5 cellular contexts compared by ENCODE assay signal in the genomic region with DNA sequence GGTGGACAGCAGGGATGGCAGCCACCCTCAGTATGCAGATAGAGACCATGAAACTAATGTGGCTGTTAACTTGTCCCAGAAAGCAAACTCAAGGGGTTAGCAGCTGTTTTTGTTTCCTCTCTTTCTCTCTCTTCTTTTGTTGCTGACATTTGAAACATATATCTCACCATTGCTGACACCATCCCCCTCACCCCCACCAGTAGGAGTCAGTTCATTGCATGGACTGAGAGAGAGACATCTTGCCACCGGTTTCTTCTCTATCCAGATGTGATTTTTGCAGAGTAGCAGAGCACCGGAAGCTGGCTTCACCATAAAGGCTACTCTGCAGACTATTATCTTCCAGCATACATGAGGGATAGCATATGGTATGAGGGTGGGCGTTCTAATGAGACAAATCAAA.
"Had no signal": no experiment of that assay in that cellular context is flagged by ENCODE, and none has a peak within 500 bp of the region (broad histone marks: within the 10 kb centered on the region; RNA-seq: fewer than 3 reads in every experiment).

No MANE protein-coding gene starts in this region.

- H3K4me3 Mint-ChIP-seq: GM23338, H9 had no signal

- H3K27ac Mint-ChIP-seq: GM23338, H9 had no signal

- H2AFZ ChIP-seq: GM23338 had no signal

- H3K4me3 ChIP-seq: GM23338, K562 had no signal

- ATAC-seq: GM23338, K562 had no signal

- H3K4me2 ChIP-seq: GM23338 had no signal

- H3K4me1 Mint-ChIP-seq: GM23338, H9 had no signal

- DNase-seq: H9, HCEC 1CT, IMR-90 had no signal
